8 cellular contexts compared by ENCODE assay signal in genomic region chr2:46335404-46335965, GRCh38. TPM values are rescaled to one million over a fixed set of nuclear protein-coding genes. Genes with fewer than 3 reads are reported as not detected.
A peak's percentile ranks its signal among the peaks of the same experiment; 100 is the strongest.
DNase-seq lines count a peak whose midpoint lies in the region; ATAC-seq and TF ChIP-seq lines count a peak whose summit lies in the region.

No MANE protein-coding gene starts in this region.

- H3K4me2 ChIP-seq in mesendoderm (ENCODE audit: low read length), result peak overlapping the region; percentile 13

- DNase-seq in NCI-H2227 treated with DMSO at 0.1 percent for 48 hours (lab: John Stamatoyannopoulos, UW), result peak; percentile 56
- DNase-seq in epidermal melanocyte (ENCODE audit: insufficient read length, low spot score), result peak; percentile 53
- peak; percentile 68 for DNase-seq in mesendoderm
- peak in 1 of 2 donors; percentile 63 for DNase-seq in upper lobe of left lung
- no peak for DNase-seq in effector memory CD8-positive, alpha-beta T cell
- no peak for DNase-seq in middle frontal gyrus (ENCODE audit: extremely low spot score, low spot score)

- no peak overlapping the region for H3K4ac ChIP-seq in mesendoderm (ENCODE audit: low read depth, low read length)

- no peak overlapping the region for H3K27ac ChIP-seq in mesendoderm (ENCODE audit: low read depth, low read length)
- H3K27ac ChIP-seq in upper lobe of left lung, result peak overlapping the region; percentile 70 to 83 (median 78)

- ATAC-seq in upper lobe of left lung (ENCODE audit: low FRiP score in 2 of 2) (peak; percentile 4 to 15), GM21390 (IDR thresholded peaks at IDR 0.05; ENCODE audit: unreplicated experiment) (no peak), HG03520 (IDR thresholded peaks at IDR 0.05; ENCODE audit: unreplicated experiment) (no peak)
- ATAC-seq in effector memory CD8-positive, alpha-beta T cell (replicated peaks), result no peak

- no peaks in the 10 kb centered on the region for H3K79me1 ChIP-seq in mesendoderm (ENCODE audit: low read length)

- H3K56ac ChIP-seq in mesendoderm (ENCODE audit: low read length), result peak overlapping the region; percentile 40

- no peaks in the 10 kb centered on the region for H3K27me3 ChIP-seq in mesendoderm (ENCODE audit: insufficient read depth, low read length, poor library complexity)
- H3K27me3 ChIP-seq in upper lobe of left lung, result no peaks in the 10 kb centered on the region

- H3K4me1 Mint-ChIP-seq in effector memory CD8-positive, alpha-beta T cell (ENCODE audit: low read depth in 2 of 2), result peaks cover 4 to 11% of the 10 kb centered on the region in 2 donors

- H3K27ac Mint-ChIP-seq in effector memory CD8-positive, alpha-beta T cell, result no peak overlapping the region

- H3K18ac ChIP-seq in mesendoderm (ENCODE audit: low read length), result peak overlapping the region; percentile 23

- H2AK5ac ChIP-seq in mesendoderm (ENCODE audit: low read length), result no peak overlapping the region

- TF ChIP-seq EP300 in upper lobe of left lung (IDR thresholded peaks at IDR 0.05), result no peak

- no CpG with 5 or more reads among the region's 15 CpGs for WGBS in mesendoderm (ENCODE audit: extremely low coverage, insufficient coverage, low lambda C conversion rate)
- WGBS in upper lobe of left lung, 2 donors, result 24 to 35% methylated on average over 10 to 15 of the region's 15 CpGs

- H3K36me3 ChIP-seq in mesendoderm (ENCODE audit: control insufficient read depth, insufficient read depth, low read length), result no peaks in the 10 kb centered on the region
- H3K36me3 ChIP-seq in upper lobe of left lung, result peaks cover 0 to 5% (median 0%) of the 10 kb centered on the region in 4 donors

- no peak for TF ChIP-seq POLR2A in upper lobe of left lung (IDR thresholded peaks at IDR 0.05)

- H3K36me3 Mint-ChIP-seq in effector memory CD8-positive, alpha-beta T cell (ENCODE audit: insufficient read depth), result no peaks in the 10 kb centered on the region

- H2BK120ac ChIP-seq in mesendoderm (ENCODE audit: low read depth, low read length), result no peak overlapping the region

- H4K8ac ChIP-seq in mesendoderm (ENCODE audit: low read depth, low read length), result no peak overlapping the region

- peak overlapping the region; percentile 59 for H3K23ac ChIP-seq in mesendoderm (ENCODE audit: low read length)

- H4K5ac ChIP-seq in mesendoderm (ENCODE audit: low read length), result no peak overlapping the region

- no peak overlapping the region for H2BK15ac ChIP-seq in mesendoderm (replicated peaks; ENCODE audit: low read depth)

- H3K4me3 ChIP-seq in mesendoderm (ENCODE audit: low read length) (no peak overlapping the region), upper lobe of left lung (peak overlapping the region in 3 of 4 donors; percentile 2 to 34 (median 34))

- no peak overlapping the region for H3K4me3 Mint-ChIP-seq in effector memory CD8-positive, alpha-beta T cell

- H3K9me3 Mint-ChIP-seq in effector memory CD8-positive, alpha-beta T cell, result no peaks in the 10 kb centered on the region

- H2BK5ac ChIP-seq in mesendoderm (ENCODE audit: low read length), result no peak overlapping the region

- no peak for TF ChIP-seq CTCF in upper lobe of left lung (IDR thresholded peaks at IDR 0.05)

- no peaks in the 10 kb centered on the region for H3K79me2 ChIP-seq in mesendoderm (ENCODE audit: control insufficient read depth, insufficient read depth, low read length)

- H3K27me3 Mint-ChIP-seq in effector memory CD8-positive, alpha-beta T cell, result peaks cover 19 to 37% of the 10 kb centered on the region in 2 donors

- no peaks in the 10 kb centered on the region for H3K9me3 ChIP-seq in upper lobe of left lung

- peak overlapping the region; percentile 9 for H3K9ac ChIP-seq in mesendoderm (ENCODE audit: low read length)

- H3K4me1 ChIP-seq in mesendoderm (ENCODE audit: control insufficient read depth, low read depth, low read length), result peaks cover 7% of the 10 kb centered on the region
- H3K4me1 ChIP-seq in upper lobe of left lung, result peaks cover 96 to 100% (median 99%) of the 10 kb centered on the region in 4 donors

RNA-seq across cellular contexts. Expression of gene EPAS1, which starts 38.3 kb away (rescaled TPM):
- 0.81 TPM for polyA plus RNA-seq in mesendoderm (2013, experiment 1 of 2)
- 1.1 TPM for polyA plus RNA-seq in mesendoderm (2013, experiment 2 of 2)
- total RNA-seq in upper lobe of left lung, result 1,000 to 10,000 TPM in 4 of 6 donors, 100 to 1,000 TPM in 2; 440 to 1,878 (median 1,131) TPM

Comparison
In these comparisons a context has a peak if more than half of its experiments do, and no peak if none do; other contexts are left out.
1. DNase-seq: peak in NCI-H2227 treated with DMSO at 0.1 percent for 48 hours (single experiment), epidermal melanocyte (single experiment) and mesendoderm (single experiment); none in effector memory CD8-positive, alpha-beta T cell (0 of 3) and middle frontal gyrus (single experiment).
2. ATAC-seq: peak in upper lobe of left lung (2 of 2); none in GM21390 (single experiment), HG03520 (single experiment) and effector memory CD8-positive, alpha-beta T cell (single experiment).